Comparison of ENCODE assay signal across 11 cellular contexts in the genomic region with DNA sequence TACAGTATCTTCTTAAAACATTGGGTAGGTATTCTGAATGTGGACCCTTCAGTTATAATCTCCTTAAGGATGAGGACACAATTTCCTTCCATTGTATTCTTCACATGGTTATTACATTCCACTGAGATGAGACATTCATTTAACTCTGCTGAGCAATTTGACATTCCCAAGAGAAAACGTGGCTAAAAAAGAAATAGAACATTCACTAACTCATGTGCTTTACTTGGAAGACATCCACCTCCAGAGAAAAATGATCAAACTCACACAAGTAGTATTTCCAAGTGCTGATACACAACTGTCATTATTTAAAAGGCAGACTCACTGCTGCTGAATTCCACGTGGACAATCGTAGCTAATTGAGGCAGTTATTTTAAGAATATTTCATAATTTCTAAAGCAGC.
DNase-seq lines count a peak whose midpoint lies in the region; ATAC-seq, FAIRE-seq and TF ChIP-seq lines count a peak whose summit lies in the region.
"Had no signal": no experiment of that assay in that cellular context is flagged by ENCODE, and none has a peak within 500 bp of the region (broad histone marks: within the 10 kb centered on the region; RNA-seq: fewer than 3 reads in every experiment).

No MANE protein-coding gene starts in this region.

- H3K27me3 ChIP-seq in small intestine (ENCODE audit: control insufficient read depth in 2 of 2, insufficient read depth in 2 of 2, low read length in 2 of 2): no peaks in the 10 kb centered on the region

- CTCF ChIA-PET in Calu3 (lab: Charles Lee): no interaction called here

- H3K9me3 Mint-ChIP-seq in Calu3 (ENCODE audit: low read depth, unreplicated experiment): peaks cover 2% of the 10 kb centered on the region
- no peaks in the 10 kb centered on the region for H3K9me3 Mint-ChIP-seq in osteocyte (ENCODE audit: unreplicated experiment)
- H3K9me3 Mint-ChIP-seq: T-helper 1 cell treated with Interleukin-12 subunit alpha and Interleukin-12 subunit beta and Interleukin-4 antibody, amounts not matched to agents 30 μg/mL and 1 μg/mL, for 36 hours had no signal

- intact Hi-C loops in Calu3 (cut with micrococcal nuclease; ENCODE audit: unreplicated experiment): loop anchor here (10.0 kb wide), 2 partner anchors 304 to 506 kb away; no protein-coding TSS in a partner anchor

- no peaks in the 10 kb centered on the region for H3K9me3 ChIP-seq in small intestine (ENCODE audit: control insufficient read depth, low read depth)

- H3K36me3 ChIP-seq in small intestine (ENCODE audit: control insufficient read depth in 2 of 2, insufficient read depth in 2 of 2, low read length in 2 of 2): no peaks in the 10 kb centered on the region

- H3K4me3 ChIP-seq in small intestine (ENCODE audit: low read depth in 1 of 2, low read length in 2 of 2): no peak overlapping the region

- no peak overlapping the region for H3K4me3 Mint-ChIP-seq in Calu3 (ENCODE audit: low read depth, unreplicated experiment)
- no peak overlapping the region for H3K4me3 Mint-ChIP-seq in osteocyte (ENCODE audit: unreplicated experiment)
- H3K4me3 Mint-ChIP-seq: T-helper 1 cell treated with Interleukin-12 subunit alpha and Interleukin-12 subunit beta and Interleukin-4 antibody, amounts not matched to agents 30 μg/mL and 1 μg/mL, for 36 hours had no signal

- H3K36me3 Mint-ChIP-seq in Calu3 (ENCODE audit: insufficient read depth, unreplicated experiment) (peaks cover 10% of the 10 kb centered on the region), osteocyte (ENCODE audit: unreplicated experiment) (no peaks in the 10 kb centered on the region)

- FAIRE-seq in small intestine (lab: Jason Lieb, UNC): no peak

- H3K4me1 ChIP-seq in small intestine (ENCODE audit: control insufficient read depth in 2 of 2, insufficient read depth in 1 of 2, low read depth in 1 of 2, low read length in 1 of 2): no peaks in the 10 kb centered on the region

- H3K27ac ChIP-seq in small intestine (ENCODE audit: low read depth in 1 of 2, low read length in 1 of 2): no peak overlapping the region

- no peaks in the 10 kb centered on the region for H3K27me3 Mint-ChIP-seq in Calu3 (ENCODE audit: unreplicated experiment)
- no peaks in the 10 kb centered on the region for H3K27me3 Mint-ChIP-seq in osteocyte (ENCODE audit: unreplicated experiment)

- ATAC-seq in GM21723 (IDR thresholded peaks at IDR 0.05; ENCODE audit: unreplicated experiment): no peak

- peaks cover 51% of the 10 kb centered on the region for H3K4me1 Mint-ChIP-seq in Calu3 (ENCODE audit: low read depth, unreplicated experiment)
- peaks cover 53% of the 10 kb centered on the region for H3K4me1 Mint-ChIP-seq in osteocyte (ENCODE audit: unreplicated experiment)

- no peak for TF ChIP-seq CTCF in Calu3 (IDR thresholded peaks at IDR 0.05; ENCODE audit: unreplicated experiment)
- TF ChIP-seq CTCF in osteocyte (IDR thresholded peaks at IDR 0.05): no peak

- WGBS in small intestine, 3 donors: 46 to 56% (median 55%) methylated on average over 3 of the region's 3 CpGs

- DNase-seq in Calu3 (no peak), RKO (ENCODE audit: low spot score) (peak; percentile 95), fibroblast of peridontal ligament (ENCODE audit: extremely low read depth) (peak; percentile 99), osteocyte (ENCODE audit: extremely low spot score, unreplicated experiment) (no peak), small intestine (no peak), T-helper 2 cell (no peak), DMS 273 treated with DMSO at 0.1 percent for 48 hours (lab: John Stamatoyannopoulos, UW) (no peak)
- DNase-seq: DMS79 treated with DMSO at 0.1 percent for 48 hours, occipital lobe had no signal

- no TSS peak for BruUV-seq in Calu3 (replicated peaks; lab: Mats Ljungman, UMichigan)

- peak overlapping the region; percentile 36 for H3K27ac Mint-ChIP-seq in Calu3 (ENCODE audit: unreplicated experiment)
- peak overlapping the region; percentile 74 for H3K27ac Mint-ChIP-seq in osteocyte (ENCODE audit: unreplicated experiment)
- H3K27ac Mint-ChIP-seq: T-helper 1 cell treated with Interleukin-12 subunit alpha and Interleukin-12 subunit beta and Interleukin-4 antibody, amounts not matched to agents 30 μg/mL and 1 μg/mL, for 36 hours had no signal

Comparison
In these comparisons a context has a peak if more than half of its experiments do, and no peak if none do; other contexts are left out.
1. DNase-seq: peak in RKO (single experiment) and fibroblast of peridontal ligament (single experiment); none in Calu3 (single experiment), osteocyte (single experiment), small intestine (single experiment), T-helper 2 cell (0 of 5) and DMS 273 treated with DMSO at 0.1 percent for 48 hours (single experiment).